Comparison of ENCODE assay signal across 17 cellular contexts in genomic region chr11:134730596-134731538, GRCh38.
DNase-seq lines count a peak whose midpoint lies in the region; ATAC-seq and TF ChIP-seq lines count a peak whose summit lies in the region.
"Had no signal": no experiment of that assay in that cellular context is flagged by ENCODE, and none has a peak within 500 bp of the region (broad histone marks: within the 10 kb centered on the region; RNA-seq: fewer than 3 reads in every experiment).

No MANE protein-coding gene starts in this region.

- H3K79me2 ChIP-seq in SK-N-SH (ENCODE audit: insufficient read depth), result no peaks in the 10 kb centered on the region

- H3K4me3 ChIP-seq in SK-N-SH (ENCODE audit: low read depth in 2 of 2, low read length in 1 of 2) (no peak overlapping the region), ectodermal cell (ENCODE audit: insufficient read depth, low read depth, low read length) (no peak overlapping the region)
- H3K4me3 ChIP-seq: HAP-1, SJCRH30 had no signal

- no peaks in the 10 kb centered on the region for H3K9me3 ChIP-seq in SK-N-SH
- H3K9me3 ChIP-seq in ectodermal cell (ENCODE audit: control insufficient read depth, low read length), result no peaks in the 10 kb centered on the region
- H3K9me3 ChIP-seq: HAP-1, SJCRH30 had no signal

- TF ChIP-seq CTCF in SK-N-SH (IDR thresholded peaks at IDR 0.05) (no peak), mesothelial cell of epicardium (IDR thresholded peaks at IDR 0.05; ENCODE audit: unreplicated experiment) (no peak), omental fat pad (IDR thresholded peaks at IDR 0.05) (no peak)

- no peak for TF ChIP-seq EP300 in SK-N-SH (IDR thresholded peaks at IDR 0.05; ENCODE audit: borderline replicate concordance in 1 of 2, low read depth in 1 of 2, low read length in 1 of 2)

- no peak overlapping the region for H2AFZ ChIP-seq in SK-N-SH (ENCODE audit: low read depth)

- H3K9me3 Mint-ChIP-seq in mesothelial cell of epicardium, result no peaks in the 10 kb centered on the region

- peak overlapping the region; percentile 81 for H3K27ac Mint-ChIP-seq in mesothelial cell of epicardium

- H3K27me3 ChIP-seq in SK-N-SH (ENCODE audit: insufficient read depth) (no peaks in the 10 kb centered on the region), ectodermal cell (ENCODE audit: control insufficient read depth, insufficient read depth, low read length, poor library complexity, severe bottlenecking) (no peaks in the 10 kb centered on the region)

- H3K27me3 Mint-ChIP-seq in mesothelial cell of epicardium (ENCODE audit: low read depth), result peaks cover 6% of the 10 kb centered on the region

- no peaks in the 10 kb centered on the region for H3K36me3 Mint-ChIP-seq in mesothelial cell of epicardium

- H3K9ac ChIP-seq in SK-N-SH, result no peak overlapping the region

- H3K27ac ChIP-seq in SK-N-SH (ENCODE audit: low read depth in 2 of 2, low read length in 1 of 2) (no peak overlapping the region), ectodermal cell (ENCODE audit: insufficient read depth, low read depth, low read length, poor library complexity, severe bottlenecking) (peak overlapping the region; percentile 50)
- H3K27ac ChIP-seq: C4-2B, RWPE1, SJCRH30 had no signal

- ATAC-seq in SK-N-SH treated with all-trans-retinoic acid at 6 μM for 48 hours, result no peak
- no peak for ATAC-seq in omental fat pad (ENCODE audit: low FRiP score)
- no peak for ATAC-seq in HG03442 (IDR thresholded peaks at IDR 0.05; ENCODE audit: unreplicated experiment)

- TF ChIP-seq RAD21 in SK-N-SH (IDR thresholded peaks at IDR 0.05; ENCODE audit: low read length), result no peak

- POLR2A ChIA-PET in SK-N-SH (lab: Yijun Ruan, JAX), result no interaction called here

- H3K4me2 ChIP-seq in SK-N-SH, result no peak overlapping the region

- H3F3A ChIP-seq in SK-N-SH (replicated peaks; ENCODE audit: insufficient read depth), result no peaks in the 10 kb centered on the region

- no peaks in the 10 kb centered on the region for H3K9me2 ChIP-seq in SK-N-SH

- DNase-seq in SK-N-SH (no peak), mesothelial cell of epicardium (ENCODE audit: low spot score in 2 of 2, unreplicated experiment in 2 of 2) (no peak), omental fat pad (ENCODE audit: low spot score) (no peak), medulla oblongata (ENCODE audit: extremely low spot score) (no peak), NCI-H146 treated with DMSO at 0.1 percent for 48 hours (lab: John Stamatoyannopoulos, UW; ENCODE audit: unreplicated experiment) (no peak)
- DNase-seq: 8988T, NCI-H1436, NCI-H2081 treated with DMSO at 0.1 percent for 48 hours, NCI-H526 treated with DMSO at 0.1 percent for 48 hours, OCI-M1, SJCRH30 had no signal

- WGBS in SK-N-SH (ENCODE audit: low lambda C conversion rate), result 20% methylated on average over 7 of the region's 7 CpGs
- WGBS in ectodermal cell, 2 experiments, result 48 to 49% methylated on average over 7 of the region's 7 CpGs

- H3K4me1 ChIP-seq in SK-N-SH (ENCODE audit: control insufficient read depth in 1 of 2, insufficient read depth in 2 of 2, low read depth in 1 of 2, low read length in 1 of 2), result peaks cover 0 to 2% of the 10 kb centered on the region in 2 experiments; a peak in 1 of 4 replicates
- peaks cover 52% of the 10 kb centered on the region for H3K4me1 ChIP-seq in ectodermal cell (ENCODE audit: control insufficient read depth, insufficient read depth, low read length)
- H3K4me1 ChIP-seq: HAP-1, SJCRH30 had no signal

- no peaks in the 10 kb centered on the region for H4K20me1 ChIP-seq in SK-N-SH (ENCODE audit: insufficient read depth)

- peaks cover 51% of the 10 kb centered on the region for H3K4me1 Mint-ChIP-seq in mesothelial cell of epicardium

- CTCF ChIA-PET in SK-N-SH (lab: Yijun Ruan, JAX), result no interaction called here

- no peak overlapping the region for H3K4me3 Mint-ChIP-seq in mesothelial cell of epicardium

- no peaks in the 10 kb centered on the region for H3K36me3 ChIP-seq in SK-N-SH (replicated peaks in 1 of 2; ENCODE audit: control insufficient read depth in 1 of 2, insufficient read depth in 2 of 2, low read length in 1 of 2)
- no peaks in the 10 kb centered on the region for H3K36me3 ChIP-seq in ectodermal cell (ENCODE audit: control insufficient read depth, insufficient read depth, low read length)
- H3K36me3 ChIP-seq: HAP-1, SJCRH30 had no signal

TF ChIP-seq in SK-N-SH treated with all-trans-retinoic acid at 6 μM for 48 hours, 23 proteins besides CTCF, POLR2A, EP300 and RAD21 (continues in another document):
- TF ChIP-seq ISL1 (CRISPR knock-in tag; IDR thresholded peaks at IDR 0.05) (no peak), GLIS3 (CRISPR knock-in tag; IDR thresholded peaks at IDR 0.05) (no peak), TSHZ2 (CRISPR knock-in tag; IDR thresholded peaks at IDR 0.05) (no peak), SNAI2 (CRISPR knock-in tag; IDR thresholded peaks at IDR 0.05) (0 out of 2 replicates have a peak, but pooled peaks have one; percentile 16), ZFP30 (CRISPR knock-in tag; IDR thresholded peaks at IDR 0.05) (no peak)

TF ChIP-seq in SK-N-SH, 30 proteins besides CTCF, POLR2A, EP300 and RAD21:
- TF ChIP-seq EZH2phosphoT487 (IDR thresholded peaks at IDR 0.05; ENCODE audit: borderline replicate concordance, low read depth), result no peak
